Comparison of ENCODE assay signal across 1 cellular context in the genomic region with DNA sequence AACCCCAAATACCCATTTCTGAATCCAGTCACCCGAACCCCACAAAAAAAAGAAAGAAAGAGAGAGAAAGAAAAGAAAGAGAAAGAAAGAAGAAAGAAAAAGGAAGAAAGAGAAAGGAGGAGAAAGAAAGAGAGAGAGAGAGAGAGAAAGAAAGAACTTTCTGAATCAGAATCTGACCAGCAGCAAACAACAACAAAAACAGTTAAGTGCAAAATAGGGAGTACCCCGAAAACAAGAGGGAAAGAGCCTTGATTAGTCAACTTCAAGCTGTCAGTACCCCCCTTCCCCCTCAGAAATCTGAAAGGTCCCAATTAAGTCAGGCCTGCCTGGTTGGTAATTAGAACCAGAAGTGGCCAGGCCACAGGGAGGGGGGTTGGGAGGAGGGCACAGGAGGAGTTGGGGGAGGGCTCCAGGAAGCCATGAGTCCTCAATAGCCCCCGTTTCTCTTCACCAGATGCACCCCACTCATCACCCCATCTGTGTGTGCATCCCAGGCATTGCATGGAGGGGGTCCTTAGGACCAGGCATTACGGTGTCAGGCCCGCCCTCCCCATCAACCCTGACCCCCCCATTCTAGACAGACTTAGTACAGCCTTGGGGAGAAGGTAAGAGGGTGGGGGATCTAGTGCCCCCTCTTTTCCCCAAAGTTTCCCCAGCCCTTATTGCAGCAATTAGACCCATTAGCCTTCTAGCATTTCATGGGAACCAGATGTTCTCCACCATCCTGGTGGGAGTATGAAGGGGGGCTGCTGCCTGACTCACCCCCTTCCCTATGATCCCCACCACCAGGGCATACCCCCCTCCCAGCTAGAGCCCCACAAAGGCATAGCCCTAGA.
TF ChIP-seq lines count a peak whose summit lies in the region.

No MANE protein-coding gene starts in this region.

TF ChIP-seq in SK-N-SH, 30 proteins besides CTCF, POLR2A, EP300 and RAD21 (continued from another document):
- TF ChIP-seq, protein P1, sequence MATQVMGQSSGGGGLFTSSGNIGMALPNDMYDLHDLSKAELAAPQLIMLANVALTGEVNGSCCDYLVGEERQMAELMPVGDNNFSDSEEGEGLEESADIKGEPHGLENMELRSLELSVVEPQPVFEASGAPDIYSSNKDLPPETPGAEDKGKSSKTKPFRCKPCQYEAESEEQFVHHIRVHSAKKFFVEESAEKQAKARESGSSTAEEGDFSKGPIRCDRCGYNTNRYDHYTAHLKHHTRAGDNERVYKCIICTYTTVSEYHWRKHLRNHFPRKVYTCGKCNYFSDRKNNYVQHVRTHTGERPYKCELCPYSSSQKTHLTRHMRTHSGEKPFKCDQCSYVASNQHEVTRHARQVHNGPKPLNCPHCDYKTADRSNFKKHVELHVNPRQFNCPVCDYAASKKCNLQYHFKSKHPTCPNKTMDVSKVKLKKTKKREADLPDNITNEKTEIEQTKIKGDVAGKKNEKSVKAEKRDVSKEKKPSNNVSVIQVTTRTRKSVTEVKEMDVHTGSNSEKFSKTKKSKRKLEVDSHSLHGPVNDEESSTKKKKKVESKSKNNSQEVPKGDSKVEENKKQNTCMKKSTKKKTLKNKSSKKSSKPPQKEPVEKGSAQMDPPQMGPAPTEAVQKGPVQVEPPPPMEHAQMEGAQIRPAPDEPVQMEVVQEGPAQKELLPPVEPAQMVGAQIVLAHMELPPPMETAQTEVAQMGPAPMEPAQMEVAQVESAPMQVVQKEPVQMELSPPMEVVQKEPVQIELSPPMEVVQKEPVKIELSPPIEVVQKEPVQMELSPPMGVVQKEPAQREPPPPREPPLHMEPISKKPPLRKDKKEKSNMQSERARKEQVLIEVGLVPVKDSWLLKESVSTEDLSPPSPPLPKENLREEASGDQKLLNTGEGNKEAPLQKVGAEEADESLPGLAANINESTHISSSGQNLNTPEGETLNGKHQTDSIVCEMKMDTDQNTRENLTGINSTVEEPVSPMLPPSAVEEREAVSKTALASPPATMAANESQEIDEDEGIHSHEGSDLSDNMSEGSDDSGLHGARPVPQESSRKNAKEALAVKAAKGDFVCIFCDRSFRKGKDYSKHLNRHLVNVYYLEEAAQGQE (IDR thresholded peaks at IDR 0.05; ENCODE audit: low read depth, low read length): no peak
- no peak for TF ChIP-seq FOSL2 (IDR thresholded peaks at IDR 0.05; ENCODE audit: borderline replicate concordance, low read depth)
- TF ChIP-seq, protein P2, sequence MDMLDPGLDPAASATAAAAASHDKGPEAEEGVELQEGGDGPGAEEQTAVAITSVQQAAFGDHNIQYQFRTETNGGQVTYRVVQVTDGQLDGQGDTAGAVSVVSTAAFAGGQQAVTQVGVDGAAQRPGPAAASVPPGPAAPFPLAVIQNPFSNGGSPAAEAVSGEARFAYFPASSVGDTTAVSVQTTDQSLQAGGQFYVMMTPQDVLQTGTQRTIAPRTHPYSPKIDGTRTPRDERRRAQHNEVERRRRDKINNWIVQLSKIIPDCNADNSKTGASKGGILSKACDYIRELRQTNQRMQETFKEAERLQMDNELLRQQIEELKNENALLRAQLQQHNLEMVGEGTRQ (IDR thresholded peaks at IDR 0.05; ENCODE audit: borderline replicate concordance, low read depth, low read length): no peak
- peak; percentile 53; the same call in 1 of the 2 replicates for TF ChIP-seq RCOR1 (IDR thresholded peaks at IDR 0.05; ENCODE audit: low read length)
- TF ChIP-seq, protein P3, sequence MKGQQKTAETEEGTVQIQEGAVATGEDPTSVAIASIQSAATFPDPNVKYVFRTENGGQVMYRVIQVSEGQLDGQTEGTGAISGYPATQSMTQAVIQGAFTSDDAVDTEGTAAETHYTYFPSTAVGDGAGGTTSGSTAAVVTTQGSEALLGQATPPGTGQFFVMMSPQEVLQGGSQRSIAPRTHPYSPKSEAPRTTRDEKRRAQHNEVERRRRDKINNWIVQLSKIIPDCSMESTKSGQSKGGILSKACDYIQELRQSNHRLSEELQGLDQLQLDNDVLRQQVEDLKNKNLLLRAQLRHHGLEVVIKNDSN (IDR thresholded peaks at IDR 0.05; ENCODE audit: borderline replicate concordance, low read depth): no peak
- no peak for TF ChIP-seq GABPA (IDR thresholded peaks at IDR 0.05; ENCODE audit: low read depth)
- TF ChIP-seq, protein P4, sequence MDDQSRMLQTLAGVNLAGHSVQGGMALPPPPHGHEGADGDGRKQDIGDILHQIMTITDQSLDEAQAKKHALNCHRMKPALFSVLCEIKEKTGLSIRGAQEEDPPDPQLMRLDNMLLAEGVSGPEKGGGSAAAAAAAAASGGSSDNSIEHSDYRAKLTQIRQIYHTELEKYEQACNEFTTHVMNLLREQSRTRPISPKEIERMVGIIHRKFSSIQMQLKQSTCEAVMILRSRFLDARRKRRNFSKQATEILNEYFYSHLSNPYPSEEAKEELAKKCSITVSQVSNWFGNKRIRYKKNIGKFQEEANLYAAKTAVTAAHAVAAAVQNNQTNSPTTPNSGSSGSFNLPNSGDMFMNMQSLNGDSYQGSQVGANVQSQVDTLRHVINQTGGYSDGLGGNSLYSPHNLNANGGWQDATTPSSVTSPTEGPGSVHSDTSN (IDR thresholded peaks at IDR 0.05): peak; percentile 31; the same call in 1 of the 2 replicates
- TF ChIP-seq SIN3A (IDR thresholded peaks at IDR 0.05; ENCODE audit: borderline replicate concordance, low read depth, low read length): no peak
- TF ChIP-seq NFIC (IDR thresholded peaks at IDR 0.05; ENCODE audit: borderline replicate concordance): no peak
- no peak for TF ChIP-seq RXRA (IDR thresholded peaks at IDR 0.05; ENCODE audit: borderline replicate concordance, low read depth)
- TF ChIP-seq SMC3 (IDR thresholded peaks at IDR 0.05; ENCODE audit: low read depth, low read length): no peak
- TF ChIP-seq, protein P5, sequence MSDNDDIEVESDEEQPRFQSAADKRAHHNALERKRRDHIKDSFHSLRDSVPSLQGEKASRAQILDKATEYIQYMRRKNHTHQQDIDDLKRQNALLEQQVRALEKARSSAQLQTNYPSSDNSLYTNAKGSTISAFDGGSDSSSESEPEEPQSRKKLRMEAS (IDR thresholded peaks at IDR 0.05; ENCODE audit: low read depth): no peak
- no peak for TF ChIP-seq NRF1 (IDR thresholded peaks at IDR 0.05; ENCODE audit: low read depth, low read length)
- TF ChIP-seq EZH2phosphoT487 (IDR thresholded peaks at IDR 0.05; ENCODE audit: borderline replicate concordance, low read depth): no peak
